In genomic region chr15:66483131-66483566, GRCh38 we compare ENCODE assay signal across 1 cellular context.
TF ChIP-seq lines count a peak whose summit lies in the region.

No MANE protein-coding gene starts in this region.

TF ChIP-seq in HCT116, 20 proteins besides CTCF, POLR2A, EP300 and RAD21:
- TF ChIP-seq POLR2AphosphoS5 (IDR thresholded peaks at IDR 0.05; ENCODE audit: low read depth, low read length) (no peak), EZH2 (IDR thresholded peaks at IDR 0.05) (no peak), SIN3A (IDR thresholded peaks at IDR 0.05; ENCODE audit: low read depth) (no peak), FOSL1 (IDR thresholded peaks at IDR 0.05; ENCODE audit: low read depth) (no peak), ATF3 (IDR thresholded peaks at IDR 0.05) (no peak), CEBPB (IDR thresholded peaks at IDR 0.05; ENCODE audit: low read depth) (no peak), TCF7L2 (IDR thresholded peaks at IDR 0.05; ENCODE audit: borderline replicate concordance, extremely low read depth, insufficient read depth, insufficient read length) (no peak), EZH2phosphoT487 (IDR thresholded peaks at IDR 0.05; ENCODE audit: borderline replicate concordance) (no peak), EGR1 (IDR thresholded peaks at IDR 0.05; ENCODE audit: low read depth) (no peak), SP1 (IDR thresholded peaks at IDR 0.05; ENCODE audit: low read depth) (no peak)
- TF ChIP-seq, protein P1, sequence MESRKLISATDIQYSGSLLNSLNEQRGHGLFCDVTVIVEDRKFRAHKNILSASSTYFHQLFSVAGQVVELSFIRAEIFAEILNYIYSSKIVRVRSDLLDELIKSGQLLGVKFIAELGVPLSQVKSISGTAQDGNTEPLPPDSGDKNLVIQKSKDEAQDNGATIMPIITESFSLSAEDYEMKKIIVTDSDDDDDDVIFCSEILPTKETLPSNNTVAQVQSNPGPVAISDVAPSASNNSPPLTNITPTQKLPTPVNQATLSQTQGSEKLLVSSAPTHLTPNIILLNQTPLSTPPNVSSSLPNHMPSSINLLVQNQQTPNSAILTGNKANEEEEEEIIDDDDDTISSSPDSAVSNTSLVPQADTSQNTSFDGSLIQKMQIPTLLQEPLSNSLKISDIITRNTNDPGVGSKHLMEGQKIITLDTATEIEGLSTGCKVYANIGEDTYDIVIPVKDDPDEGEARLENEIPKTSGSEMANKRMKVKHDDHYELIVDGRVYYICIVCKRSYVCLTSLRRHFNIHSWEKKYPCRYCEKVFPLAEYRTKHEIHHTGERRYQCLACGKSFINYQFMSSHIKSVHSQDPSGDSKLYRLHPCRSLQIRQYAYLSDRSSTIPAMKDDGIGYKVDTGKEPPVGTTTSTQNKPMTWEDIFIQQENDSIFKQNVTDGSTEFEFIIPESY (IDR thresholded peaks at IDR 0.05; ENCODE audit: extremely low read depth, insufficient replicate concordance, low read length) = no peak
TF ChIP-seq in HCT116: peak in this region for 0.
